ENCODE assay signal across 9 cellular contexts in genomic region chr13:102598061-102598460, GRCh38. TPM values are rescaled to one million over a fixed set of nuclear protein-coding genes. Genes with fewer than 3 reads are reported as not detected.
DNase-seq lines count a peak whose midpoint lies in the region; ATAC-seq and TF ChIP-seq lines count a peak whose summit lies in the region.
"Had no signal": no experiment of that assay in that cellular context is flagged by ENCODE, and none has a peak within 500 bp of the region (broad histone marks: within the 10 kb centered on the region; RNA-seq: fewer than 3 reads in every experiment).

No MANE protein-coding gene starts in this region.

- H3K4me3 ChIP-seq in AG04450 (ENCODE audit: low read depth, low read length) (peak overlapping the region; percentile 93), mononuclear cell (ENCODE audit: low read length) (peak overlapping the region; percentile 91)

- no peak for DNase-seq in AG04450 (ENCODE audit: low read depth, low spot score)
- DNase-seq in HFFc6, result no peak
- DNase-seq in MCF 10A (ENCODE audit: unreplicated experiment), result peak; percentile 16
- DNase-seq in NCI-H187 treated with DMSO at 0.1 percent for 48 hours (lab: John Stamatoyannopoulos, UW), result no peak
- no peak for DNase-seq in pons (ENCODE audit: low spot score)
- DNase-seq: central memory CD4-positive, alpha-beta T cell had no signal

- H3K4me1 Mint-ChIP-seq in HFFc6 (ENCODE audit: low read depth) (peaks cover 60% of the 10 kb centered on the region), MCF 10A (ENCODE audit: insufficient read depth, unreplicated experiment) (peaks cover 40% of the 10 kb centered on the region)

- CTCF ChIA-PET in AG04450 (lab: Charles Lee), result no interaction called here
- CTCF ChIA-PET in MCF 10A (lab: Yijun Ruan, JAX), result interaction anchor here (0.6 to 1.8 kb wide), 2 partner anchors 127 to 1119 kb away, joined by 4 to 6 read pairs; no protein-coding TSS in a partner anchor

- H3K4me1 ChIP-seq in mononuclear cell (ENCODE audit: insufficient read depth, low read length), result peaks cover 40% of the 10 kb centered on the region

- peak overlapping the region; percentile 95 for H3K27ac Mint-ChIP-seq in HFFc6
- H3K27ac Mint-ChIP-seq in MCF 10A (ENCODE audit: low read depth, unreplicated experiment), result peak overlapping the region; percentile 96

- POLR2A ChIA-PET in AG04450 (lab: Yijun Ruan, JAX) (interaction anchor here (0.7 kb wide), 1 partner anchor 248 kb away, joined by 3 read pairs; the partner anchor contains the start of gene ERCC5), MCF 10A (lab: Yijun Ruan, JAX) (interaction anchor here (0.7 to 8.3 kb wide), 20 partner anchors 8 to 250 kb away, joined by 3 to 156 read pairs (median 4); partner anchors contain the start of genes BIVM, ERCC5, POGLUT2 and TEX30)

- no peaks in the 10 kb centered on the region for H3K27me3 ChIP-seq in AG04450 (ENCODE audit: control insufficient read depth, insufficient read depth, low read length)
- H3K27me3 ChIP-seq in mononuclear cell (ENCODE audit: insufficient read depth, low read length), result no peaks in the 10 kb centered on the region

- no peak for TF ChIP-seq CTCF in AG04450 (IDR thresholded peaks at IDR 0.05; ENCODE audit: low read depth, low read length)
- no peak for TF ChIP-seq CTCF in HFFc6 (IDR thresholded peaks at IDR 0.05)
- TF ChIP-seq CTCF in MCF 10A (IDR thresholded peaks at IDR 0.05; ENCODE audit: unreplicated experiment), result no peak

- no peak for ATAC-seq in HG03139 (IDR thresholded peaks at IDR 0.05; ENCODE audit: unreplicated experiment)
- no peak for ATAC-seq in HG02885 (IDR thresholded peaks at IDR 0.05; ENCODE audit: poor library complexity, unreplicated experiment)

- peaks cover 12% of the 10 kb centered on the region for H3K36me3 Mint-ChIP-seq in HFFc6 (ENCODE audit: low read depth)
- peaks cover 12% of the 10 kb centered on the region for H3K36me3 Mint-ChIP-seq in MCF 10A (ENCODE audit: insufficient read depth, unreplicated experiment)

- no peaks in the 10 kb centered on the region for H3K9me3 Mint-ChIP-seq in HFFc6
- no peaks in the 10 kb centered on the region for H3K9me3 Mint-ChIP-seq in MCF 10A (ENCODE audit: unreplicated experiment)

- peak overlapping the region; percentile 24 for H3K27ac ChIP-seq in AG04450 (ENCODE audit: low read depth, low read length)

- H3K9me3 ChIP-seq in AG04450 (ENCODE audit: control insufficient read depth, insufficient read depth, low read length) (no peaks in the 10 kb centered on the region; the same call in 1 of the 2 replicates), mononuclear cell (ENCODE audit: low read depth, low read length) (no peaks in the 10 kb centered on the region)

- H3K27me3 Mint-ChIP-seq in HFFc6 (ENCODE audit: insufficient read depth) (no peaks in the 10 kb centered on the region; the same call in 1 of the 2 replicates), MCF 10A (ENCODE audit: insufficient read depth, unreplicated experiment) (no peaks in the 10 kb centered on the region)

- TSS peak; percentile 46 for BruUV-seq in MCF 10A (replicated peaks; lab: Mats Ljungman, UMichigan)

- intact Hi-C loops in MCF 10A (cut with micrococcal nuclease), result no loop called here

- H3K4me3 Mint-ChIP-seq in HFFc6 (peak overlapping the region; percentile 97), MCF 10A (ENCODE audit: unreplicated experiment) (peak overlapping the region; percentile 82)

RNA-seq across cellular contexts. Expression of gene TPP2, which starts 1.3 kb away (rescaled TPM):
- polyA plus RNA-seq in AG04450 (2011; rRNA removed), result 40.9 and 49.8 TPM in 2 replicates
- polyA minus RNA-seq in AG04450 (2011; rRNA and poly(A)+ RNA removed), result 34.7 and 49.4 TPM in 2 replicates
- 10 to 100 TPM; 41.9 to 52.5 (median 44.6) TPM for total RNA-seq in HFFc6 (2021; fragmentation: NEBNext Ultra II Directional; extraction: Animal tissue kit (Norgen Biotek cat#: 25700))
- total RNA-seq in MCF 10A (2022) (35.1 and 44.2 TPM in 2 replicates), mononuclear cell (156 TPM)
